8 cellular contexts compared by ENCODE assay signal in genomic region chr20:2872304-2873009, GRCh38. TPM values are rescaled to one million over a fixed set of nuclear protein-coding genes. Genes with fewer than 3 reads are reported as not detected.
DNase-seq lines count a peak whose midpoint lies in the region; ATAC-seq and TF ChIP-seq lines count a peak whose summit lies in the region.

No MANE protein-coding gene starts in this region.

- H2BK15ac ChIP-seq in neuronal stem cell (ENCODE audit: low read length), result peak overlapping the region; percentile 32

- H3K18ac ChIP-seq in neuronal stem cell (ENCODE audit: low read length), result peak overlapping the region; percentile 94

- H3K4me3 ChIP-seq in PC-3 (ENCODE audit: low read length) (peak overlapping the region; percentile 99), foreskin fibroblast (ENCODE audit: low read depth in 1 of 2, low read length in 2 of 2) (peak overlapping the region; percentile 84 to 90), neuronal stem cell (ENCODE audit: low read length in 2 of 2) (peak overlapping the region; percentile 86 to 95)

- H3K23ac ChIP-seq in neuronal stem cell (ENCODE audit: low read depth, low read length, poor library complexity), result peak overlapping the region; percentile 46

- ATAC-seq in HG03432 (IDR thresholded peaks at IDR 0.05; ENCODE audit: unreplicated experiment), result peak; percentile 32
- peak; percentile 25 for ATAC-seq in PC-3

- H2BK120ac ChIP-seq in neuronal stem cell (ENCODE audit: low read depth, low read length), result peak overlapping the region; percentile 77

- no peaks in the 10 kb centered on the region for H3K9me2 ChIP-seq in PC-3 (replicated peaks; ENCODE audit: low read length)

- CTCF ChIA-PET in PC-3 (lab: Charles Lee), result interaction anchor here (0.7 kb wide), 1 partner anchor 126 kb away, joined by 3 read pairs; no protein-coding TSS in a partner anchor

- H4K20me1 ChIP-seq in PC-3 (ENCODE audit: low read length), result peaks cover 15% of the 10 kb centered on the region

- H2AFZ ChIP-seq in PC-3 (ENCODE audit: low read length), result peak overlapping the region; percentile 82
- H2AFZ ChIP-seq in neuronal stem cell (ENCODE audit: low read length), result peak overlapping the region; percentile 84

- H3K9me3 ChIP-seq in PC-3 (ENCODE audit: low read length) (no peaks in the 10 kb centered on the region), neuronal stem cell (replicated peaks in 1 of 2; ENCODE audit: control insufficient read depth in 2 of 2, insufficient read depth in 1 of 2, low read depth in 1 of 2, low read length in 2 of 2) (no peaks in the 10 kb centered on the region)

- WGBS in neuronal stem cell (ENCODE audit: extremely low coverage in 2 of 2, insufficient read length in 2 of 2, insufficient replicate concordance in 1 of 2), 2 donors, result no CpG with 5 or more reads among the region's 62 CpGs

- TF ChIP-seq CTCF in PC-3 (conservative IDR thresholded peaks at IDR 0.05; ENCODE audit: low read depth, low read length) (peak; percentile 54; the same call in 1 of the 2 replicates), foreskin fibroblast (IDR thresholded peaks at IDR 0.05; ENCODE audit: low read depth, low read length) (peak; percentile 29)

- H3K36me3 ChIP-seq in PC-3 (ENCODE audit: low read depth, low read length), result no peaks in the 10 kb centered on the region
- peaks cover 3 to 29% of the 10 kb centered on the region in 2 donors for H3K36me3 ChIP-seq in neuronal stem cell (replicated peaks in 1 of 2; ENCODE audit: control insufficient read depth in 2 of 2, insufficient read depth in 2 of 2, low read length in 2 of 2)

- peak overlapping the region; percentile 26 for H3K14ac ChIP-seq in neuronal stem cell (ENCODE audit: low read length)

- peak overlapping the region; percentile 53 for H2AK5ac ChIP-seq in neuronal stem cell (ENCODE audit: low read depth, low read length)

- no TSS peak for BruUV-seq in PC-3 (replicated peaks; lab: Mats Ljungman, UMichigan)

- no peak overlapping the region for H4K91ac ChIP-seq in neuronal stem cell (ENCODE audit: low read depth, low read length, poor library complexity)

- H3K4me1 ChIP-seq in PC-3 (ENCODE audit: insufficient read depth, low read length) (peaks cover 44% of the 10 kb centered on the region), neuronal stem cell (ENCODE audit: control insufficient read depth in 2 of 2, insufficient read depth in 1 of 2, low read depth in 1 of 2, low read length in 2 of 2) (peaks cover 12 to 19% of the 10 kb centered on the region in 2 donors)

- H3K27me3 ChIP-seq in PC-3 (ENCODE audit: low read length), result no peaks in the 10 kb centered on the region
- peaks cover 0 to 4% (median 0%) of the 10 kb centered on the region in 3 experiments for H3K27me3 ChIP-seq in neuronal stem cell (ENCODE audit: control insufficient read depth in 3 of 3, insufficient read depth in 3 of 3, low read depth in 1 of 3, low read length in 3 of 3)

- no peak overlapping the region for H2BK12ac ChIP-seq in neuronal stem cell (ENCODE audit: low read length)

- H2BK5ac ChIP-seq in neuronal stem cell (ENCODE audit: low read length), result no peak overlapping the region

- H4K8ac ChIP-seq in neuronal stem cell (ENCODE audit: low read depth, low read length), result peak overlapping the region; percentile 43

- H3K4me2 ChIP-seq in PC-3 (ENCODE audit: low read length) (peak overlapping the region; percentile 99), neuronal stem cell (ENCODE audit: insufficient read depth, low read length, poor library complexity, severe bottlenecking) (peak overlapping the region; percentile 93)

- peaks cover 39% of the 10 kb centered on the region for H3K79me2 ChIP-seq in PC-3 (ENCODE audit: low read length)

- POLR2A ChIA-PET in PC-3 (lab: Charles Lee; ENCODE audit: unreplicated experiment), result interaction anchor here (0.7 kb wide), 1 partner anchor 118 kb away, joined by 4 read pairs; no protein-coding TSS in a partner anchor

- intact Hi-C loops in PC-3 (cut with micrococcal nuclease), result loop anchor here (5.0 kb wide), 1 partner anchor 125 kb away; no protein-coding TSS in a partner anchor

- no peak overlapping the region for H3K4ac ChIP-seq in neuronal stem cell (ENCODE audit: low read length)

- H3K27ac ChIP-seq in PC-3 (ENCODE audit: low read length), result no peak overlapping the region; the same call in 1 of the 2 replicates
- H3K27ac ChIP-seq in neuronal stem cell (replicated peaks; ENCODE audit: low read length), result no peak overlapping the region

- H3K9ac ChIP-seq in PC-3 (ENCODE audit: low read length), result peak overlapping the region; percentile 89
- peak overlapping the region; percentile 87 for H3K9ac ChIP-seq in neuronal stem cell (ENCODE audit: low read depth, low read length, poor library complexity)

- H3K79me1 ChIP-seq in neuronal stem cell (ENCODE audit: low read depth, low read length), result no peaks in the 10 kb centered on the region

- peak; percentile 47 for DNase-seq in NCI-H2196 (lab: John Stamatoyannopoulos, UW; ENCODE audit: unreplicated experiment)
- DNase-seq in NCI-H2196 treated with DMSO at 0.1 percent for 48 hours (lab: John Stamatoyannopoulos, UW; ENCODE audit: unreplicated experiment), result no peak
- peak; percentile 46 for DNase-seq in PC-3
- DNase-seq in activated T-helper 9 cell treated with anti-CD3 and anti-CD28 coated beads, Interleukin-2, amount 50 U/mL, for 16 hours (ENCODE audit: low read depth), result peak; percentile 66
- DNase-seq in foreskin fibroblast, result peak; percentile 59 to 89
- peak; percentile 69 for DNase-seq in neuronal stem cell (ENCODE audit: low spot score)
- DNase-seq in superior temporal gyrus (ENCODE audit: extremely low spot score), result peak; percentile 66

- H3F3A ChIP-seq in PC-3 (ENCODE audit: low read length, unreplicated experiment), result no peaks in the 10 kb centered on the region

RNA-seq across cellular contexts. Expression of gene PTPRA, which starts 0.8 kb away (rescaled TPM):
- total RNA-seq in PC-3 (2014; rRNA removed), result 33.6 and 35.0 TPM in 2 replicates
- 149 TPM for polyA plus RNA-seq in neuronal stem cell (2013, experiment 1 of 2)
- 143 TPM for polyA plus RNA-seq in neuronal stem cell (2013, experiment 2 of 2)

RNA-seq across cellular contexts. Expression of gene VPS16, which starts 31.9 kb away (rescaled TPM):
- 40.3 and 49.9 TPM in 2 replicates for total RNA-seq in PC-3 (2014; rRNA removed)
- 19.8 TPM for polyA plus RNA-seq in neuronal stem cell (2013, experiment 1 of 2)
- polyA plus RNA-seq in neuronal stem cell (2013, experiment 2 of 2), result 18.6 TPM

RNA-seq across cellular contexts. Expression of gene PCED1A, which starts 32.0 kb away (rescaled TPM):
- 21.9 and 29.8 TPM in 2 replicates for total RNA-seq in PC-3 (2014; rRNA removed)
- polyA plus RNA-seq in neuronal stem cell (2013, experiment 1 of 2), result 61.0 TPM
- polyA plus RNA-seq in neuronal stem cell (2013, experiment 2 of 2), result 61.2 TPM

RNA-seq across cellular contexts. Expression of gene TMEM239, which starts 56.3 kb away (rescaled TPM):
- 0.04 TPM in 1 of 2 replicates, not detected in the other for total RNA-seq in PC-3 (2014; rRNA removed)
- polyA plus RNA-seq in neuronal stem cell (2013, experiment 1 of 2), result not detected
- polyA plus RNA-seq in neuronal stem cell (2013, experiment 2 of 2), result not detected

RNA-seq across cellular contexts. Expression of gene C20orf141, which starts 57.7 kb away (rescaled TPM):
- total RNA-seq in PC-3 (2014; rRNA removed), result not detected in 2 replicates
- polyA plus RNA-seq in neuronal stem cell (2013, experiment 1 of 2), result not detected
- polyA plus RNA-seq in neuronal stem cell (2013, experiment 2 of 2), result not detected
